In the genomic region with DNA sequence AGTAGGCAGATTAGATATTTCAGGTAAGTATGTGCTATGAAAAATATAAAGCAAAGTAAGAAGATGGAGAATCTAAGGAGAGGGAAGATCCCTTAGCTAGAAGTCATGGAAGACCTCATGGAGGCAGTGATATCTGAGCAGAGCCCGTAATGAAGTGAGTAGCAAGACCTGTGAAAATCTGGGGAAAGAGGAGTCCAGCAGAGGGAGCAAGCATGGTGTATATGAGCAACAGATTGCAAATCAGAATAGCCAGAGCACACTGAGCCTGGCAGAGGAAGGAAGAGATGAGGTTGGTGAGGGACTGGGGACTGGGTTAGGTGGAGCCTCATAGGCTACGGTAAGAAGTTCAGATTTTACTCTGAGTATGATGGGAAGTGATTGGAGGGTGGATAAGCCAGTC, we compare ENCODE assay signal across 12 cellular contexts. TPM values are rescaled to one million over a fixed set of nuclear protein-coding genes. Genes with fewer than 3 reads are reported as not detected.
A peak's percentile ranks its signal among the peaks of the same experiment; 100 is the strongest.
DNase-seq lines count a peak whose midpoint lies in the region; ATAC-seq, FAIRE-seq and TF ChIP-seq lines count a peak whose summit lies in the region.
"Had no signal": no experiment of that assay in that cellular context is flagged by ENCODE, and none has a peak within 500 bp of the region (broad histone marks: within the 10 kb centered on the region; RNA-seq: fewer than 3 reads in every experiment).

No MANE protein-coding gene starts in this region.

- intact Hi-C loops in left colon (cut with DNase I, micrococcal nuclease) = loop anchor here in 1 of 2 donors (5.0 kb wide), 1 partner anchor 110 kb away; no protein-coding TSS in a partner anchor

- 0 out of 2 replicates have a peak, but pooled peaks have one; percentile 29 for TF ChIP-seq CTCF in KMS-11 (conservative IDR thresholded peaks at IDR 0.05; ENCODE audit: low read depth, low read length)
- TF ChIP-seq CTCF in WERI-Rb-1 (IDR thresholded peaks at IDR 0.05; ENCODE audit: low read depth, low read length) = peak; percentile 71

- H3K27ac ChIP-seq in KMS-11 (no peak overlapping the region), WERI-Rb-1 (no peak overlapping the region), caudate nucleus (ENCODE audit: low read depth, low read length) (no peak overlapping the region)
- H3K27ac ChIP-seq: suprapubic skin had no signal

- H3K4me1 ChIP-seq in KMS-11 (ENCODE audit: low read depth, poor library complexity, severe bottlenecking) = no peaks in the 10 kb centered on the region

- H3K79me2 ChIP-seq in KMS-11 (ENCODE audit: insufficient read depth, low read depth) = no peaks in the 10 kb centered on the region

- no peak overlapping the region for H2AFZ ChIP-seq in KMS-11 (ENCODE audit: low read depth)

- H3K36me3 ChIP-seq in KMS-11 (ENCODE audit: insufficient read depth) (no peaks in the 10 kb centered on the region), WERI-Rb-1 (no peaks in the 10 kb centered on the region)
- H3K36me3 ChIP-seq: suprapubic skin had no signal

- no peak overlapping the region for H3K4me3 ChIP-seq in KMS-11 (IDR thresholded peaks at IDR 0.05; ENCODE audit: insufficient read depth, low read depth, low read length)
- H3K4me3 ChIP-seq in WERI-Rb-1 (ENCODE audit: low read depth, low read length) = no peak overlapping the region
- H3K4me3 ChIP-seq: suprapubic skin had no signal

- no peak overlapping the region for H3K4me2 ChIP-seq in KMS-11

- no peaks in the 10 kb centered on the region for H4K20me1 ChIP-seq in KMS-11 (ENCODE audit: insufficient read depth)

- no peak overlapping the region for H3K9ac ChIP-seq in KMS-11

- DNase-seq in WERI-Rb-1 (peak; percentile 57), left colon (no peak), middle frontal gyrus (ENCODE audit: extremely low spot score, low spot score) (no peak), caudate nucleus (lab: John Stamatoyannopoulos, UW) (no peak)
- DNase-seq: activated T-cell treated with anti-CD3 and anti-CD28 coated beads, Interleukin-2, amount 50 U/mL, for 48 hours; NCI-H1694 treated with DMSO at 0.1 percent for 48 hours had no signal

- peak; percentile 3 for FAIRE-seq in G401.6 (lab: Jason Lieb, UNC)

- H3K9me3 ChIP-seq in WERI-Rb-1 (ENCODE audit: severe bottlenecking) = no peaks in the 10 kb centered on the region
- H3K9me3 ChIP-seq: suprapubic skin had no signal

- H3K27me3 ChIP-seq in KMS-11 (ENCODE audit: insufficient read depth, low read depth) (no peaks in the 10 kb centered on the region), WERI-Rb-1 (ENCODE audit: insufficient read depth, low read depth, severe bottlenecking) (no peaks in the 10 kb centered on the region)

- ATAC-seq in left colon (peak; percentile 64), GM18858 (IDR thresholded peaks at IDR 0.05; ENCODE audit: unreplicated experiment) (no peak), HG02970 (IDR thresholded peaks at IDR 0.05; ENCODE audit: low FRiP score, unreplicated experiment) (no peak)

RNA-seq across cellular contexts. Expression of a gene that starts 9.4 kb away (rescaled TPM):
- under 1 TPM in 1 of 2 donors, not detected in 1; 0.42 TPM for total RNA-seq in left colon
- total RNA-seq: skeletal muscle tissue had no signal

RNA-seq across cellular contexts. Expression of a gene that starts 15.4 kb away (rescaled TPM):
- 100 to 1,000 TPM; 100 to 106 TPM for total RNA-seq in left colon
